In the genomic region with DNA sequence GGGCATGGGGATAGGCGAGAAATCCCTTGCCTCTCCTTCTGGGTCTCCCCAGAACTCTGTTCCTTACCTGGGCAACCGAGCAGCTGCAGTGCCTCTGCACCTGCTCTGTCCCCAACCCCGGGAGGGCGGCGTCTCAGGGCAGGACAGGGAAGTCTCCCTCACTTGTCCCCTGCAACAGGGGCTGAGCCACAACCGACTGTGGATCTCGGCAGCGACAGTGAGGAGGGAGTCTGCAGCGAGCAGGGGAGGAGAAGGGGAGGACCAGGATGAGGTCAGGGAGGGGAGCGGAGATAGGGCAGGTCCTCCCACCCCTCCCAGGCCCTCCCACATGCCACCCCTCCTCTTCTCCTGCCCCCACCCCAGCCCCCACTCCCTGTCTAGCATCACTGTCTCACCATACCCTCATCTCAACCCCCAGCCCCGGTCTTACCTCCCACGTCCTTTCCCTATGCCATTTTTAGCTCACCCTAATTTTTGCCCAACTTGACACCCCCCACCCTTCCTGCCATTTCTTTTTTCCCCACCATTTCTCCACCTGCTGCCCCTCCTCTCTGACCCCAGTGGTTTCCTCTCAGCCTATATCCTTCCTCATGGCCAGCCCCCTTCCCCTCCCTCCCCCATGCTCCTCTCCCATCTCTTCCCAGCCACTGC, we compare ENCODE assay signal across 12 cellular contexts. TPM values are rescaled to one million over a fixed set of nuclear protein-coding genes. Genes with fewer than 3 reads are reported as not detected.
DNase-seq lines count a peak whose midpoint lies in the region; ATAC-seq, FAIRE-seq and TF ChIP-seq lines count a peak whose summit lies in the region.
"Had no signal": no experiment of that assay in that cellular context is flagged by ENCODE, and none has a peak within 500 bp of the region (broad histone marks: within the 10 kb centered on the region; RNA-seq: fewer than 3 reads in every experiment).

A gene with protein sequence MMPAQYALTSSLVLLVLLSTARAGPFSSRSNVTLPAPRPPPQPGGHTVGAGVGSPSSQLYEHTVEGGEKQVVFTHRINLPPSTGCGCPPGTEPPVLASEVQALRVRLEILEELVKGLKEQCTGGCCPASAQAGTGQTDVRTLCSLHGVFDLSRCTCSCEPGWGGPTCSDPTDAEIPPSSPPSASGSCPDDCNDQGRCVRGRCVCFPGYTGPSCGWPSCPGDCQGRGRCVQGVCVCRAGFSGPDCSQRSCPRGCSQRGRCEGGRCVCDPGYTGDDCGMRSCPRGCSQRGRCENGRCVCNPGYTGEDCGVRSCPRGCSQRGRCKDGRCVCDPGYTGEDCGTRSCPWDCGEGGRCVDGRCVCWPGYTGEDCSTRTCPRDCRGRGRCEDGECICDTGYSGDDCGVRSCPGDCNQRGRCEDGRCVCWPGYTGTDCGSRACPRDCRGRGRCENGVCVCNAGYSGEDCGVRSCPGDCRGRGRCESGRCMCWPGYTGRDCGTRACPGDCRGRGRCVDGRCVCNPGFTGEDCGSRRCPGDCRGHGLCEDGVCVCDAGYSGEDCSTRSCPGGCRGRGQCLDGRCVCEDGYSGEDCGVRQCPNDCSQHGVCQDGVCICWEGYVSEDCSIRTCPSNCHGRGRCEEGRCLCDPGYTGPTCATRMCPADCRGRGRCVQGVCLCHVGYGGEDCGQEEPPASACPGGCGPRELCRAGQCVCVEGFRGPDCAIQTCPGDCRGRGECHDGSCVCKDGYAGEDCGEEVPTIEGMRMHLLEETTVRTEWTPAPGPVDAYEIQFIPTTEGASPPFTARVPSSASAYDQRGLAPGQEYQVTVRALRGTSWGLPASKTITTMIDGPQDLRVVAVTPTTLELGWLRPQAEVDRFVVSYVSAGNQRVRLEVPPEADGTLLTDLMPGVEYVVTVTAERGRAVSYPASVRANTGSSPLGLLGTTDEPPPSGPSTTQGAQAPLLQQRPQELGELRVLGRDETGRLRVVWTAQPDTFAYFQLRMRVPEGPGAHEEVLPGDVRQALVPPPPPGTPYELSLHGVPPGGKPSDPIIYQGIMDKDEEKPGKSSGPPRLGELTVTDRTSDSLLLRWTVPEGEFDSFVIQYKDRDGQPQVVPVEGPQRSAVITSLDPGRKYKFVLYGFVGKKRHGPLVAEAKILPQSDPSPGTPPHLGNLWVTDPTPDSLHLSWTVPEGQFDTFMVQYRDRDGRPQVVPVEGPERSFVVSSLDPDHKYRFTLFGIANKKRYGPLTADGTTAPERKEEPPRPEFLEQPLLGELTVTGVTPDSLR (N-terminal part only) (minus strand): TSS at position 225 of the 651 bp plus-strand sequence. CDS start 11,140 bp downstream, outside the sequence.

- peak; percentile 62 for DNase-seq in activated CD8-positive, alpha-beta memory T cell treated with anti-CD3 and anti-CD28 coated beads for 24 hours
- DNase-seq in activated CD8-positive, alpha-beta memory T cell treated with anti-CD3 and anti-CD28 coated beads, Interleukin-2, amount 50 U/mL, for 4 hours: no peak
- DNase-seq in H1 (ENCODE audit: low read depth in 1 of 2, low spot score in 2 of 2) (no peak), upper lobe of right lung (no peak), small intestine (no peak), LoVo (ENCODE audit: low spot score) (no peak)
- DNase-seq: activated CD4-positive, alpha-beta T cell treated with anti-CD3 and anti-CD28 coated beads, Interleukin-2, amount 50 U/mL, for 48 hours; NCI-H1048; stimulated activated CD4-positive, alpha-beta T cell treated with anti-CD3 and anti-CD28 coated beads, Interleukin-4, amount 100 ng/mL, for 24 hours had no signal

- H2AK5ac ChIP-seq in H1 (ENCODE audit: low read depth, low read length): no peak within 1 kb of the TSS

- no peaks in the 10 kb centered on the region for H3K79me2 ChIP-seq in H1 (ENCODE audit: control insufficient read depth in 1 of 2, insufficient read depth in 2 of 2, low read length in 2 of 2)

- peaks cover 0 to 11% (median 6%) of the 10 kb centered on the region in 4 experiments; a peak in 5 of 7 replicates for H3K27me3 ChIP-seq in H1 (replicated peaks in 1 of 4; ENCODE audit: control insufficient read depth in 3 of 4, extremely low read depth in 1 of 4, insufficient read depth in 3 of 4, low read length in 3 of 4)
- peaks cover 25% of the 10 kb centered on the region for H3K27me3 ChIP-seq in mucosa of stomach (ENCODE audit: control insufficient read depth, insufficient read depth, low read length)
- H3K27me3 ChIP-seq in upper lobe of right lung: no peaks in the 10 kb centered on the region
- no peaks in the 10 kb centered on the region for H3K27me3 ChIP-seq in small intestine (ENCODE audit: control insufficient read depth in 2 of 2, insufficient read depth in 2 of 2, low read length in 2 of 2)

- no peak within 1 kb of the TSS for H4K5ac ChIP-seq in H1 (ENCODE audit: insufficient read length, low read depth, low read length)

- H4K20me1 ChIP-seq in H1 (replicated peaks in 1 of 2; ENCODE audit: control insufficient read depth in 1 of 2, insufficient read depth in 2 of 2, low read length in 2 of 2): peaks cover 3 to 4% of the 10 kb centered on the region in 2 experiments

- no peak within 1 kb of the TSS; the same call in 1 of the 2 replicates for H4K8ac ChIP-seq in H1 (ENCODE audit: extremely low read depth, insufficient read depth, low read length)

- TF ChIP-seq POLR2A in H1 (IDR thresholded peaks at IDR 0.05; ENCODE audit: control extremely low read depth in 1 of 2, low read depth in 2 of 2, low read length in 2 of 2): no peak

- H3K9ac ChIP-seq in H1 (replicated peaks in 1 of 4; ENCODE audit: extremely low read depth in 1 of 4, low read depth in 3 of 4, low read length in 3 of 4) (no peak within 1 kb of the TSS), mucosa of stomach (ENCODE audit: low read length) (peak within 1 kb of the TSS; percentile 59)

- H3K4me3 ChIP-seq in H1 (ENCODE audit: extremely low read depth in 1 of 4, insufficient read depth in 2 of 4, low read depth in 3 of 4, low read length in 4 of 4): peak within 1 kb of the TSS in 3 of 4 experiments; percentile 5 to 9 (median 9); a peak in 4 of 8 replicates
- peak within 1 kb of the TSS; percentile 11 for H3K4me3 ChIP-seq in mucosa of stomach (ENCODE audit: low read length)
- H3K4me3 ChIP-seq in upper lobe of right lung: peak within 1 kb of the TSS; percentile 62
- no peak within 1 kb of the TSS for H3K4me3 ChIP-seq in small intestine (ENCODE audit: low read depth in 1 of 2, low read length in 2 of 2)

- H3K36me3 ChIP-seq in H1 (ENCODE audit: control insufficient read depth in 2 of 4, insufficient read depth in 4 of 4, low read length in 3 of 4) (no peaks in the 10 kb centered on the region), mucosa of stomach (ENCODE audit: control insufficient read depth, insufficient read depth, low read length) (no peaks in the 10 kb centered on the region), upper lobe of right lung (no peaks in the 10 kb centered on the region), small intestine (ENCODE audit: control insufficient read depth in 2 of 2, insufficient read depth in 2 of 2, low read length in 2 of 2) (no peaks in the 10 kb centered on the region)

- no peak for TF ChIP-seq EP300 in H1 (IDR thresholded peaks at IDR 0.05; ENCODE audit: borderline replicate concordance in 1 of 2, low read depth in 2 of 2, low read length in 2 of 2)

- peak within 1 kb of the TSS; percentile 4 to 55 for H3K4me2 ChIP-seq in H1 (ENCODE audit: insufficient read depth in 1 of 2, low read depth in 2 of 2, low read length in 2 of 2)

- no peak for TF ChIP-seq RAD21 in H1 (IDR thresholded peaks at IDR 0.05 in 1 of 2, conservative IDR thresholded peaks at IDR 0.05 in 1 of 2; ENCODE audit: low read depth in 2 of 2, low read length in 2 of 2)

- CTCF ChIA-PET in H1 (lab: Charles Lee; ENCODE audit: partially characterized antibody): interaction anchor here (0.6 to 6.0 kb wide), 7 partner anchors 9 to 918 kb away, joined by 3 to 49 read pairs (median 5); no protein-coding TSS in a partner anchor

- FAIRE-seq in H1 (lab: Jason Lieb, UNC) (no peak), small intestine (lab: Jason Lieb, UNC) (no peak)

- H2BK12ac ChIP-seq in H1 (ENCODE audit: low read depth, low read length): 0 out of 2 replicates have a peak within 1 kb of the TSS, but pooled peaks have one; percentile 50

- H3K9me3 ChIP-seq in H1 (ENCODE audit: insufficient read depth in 2 of 2, low read depth in 1 of 2, low read length in 1 of 2) (no peaks in the 10 kb centered on the region), mucosa of stomach (ENCODE audit: control insufficient read depth, low read length) (no peaks in the 10 kb centered on the region), upper lobe of right lung (no peaks in the 10 kb centered on the region), small intestine (ENCODE audit: control insufficient read depth, low read depth) (no peaks in the 10 kb centered on the region)

- ATAC-seq in upper lobe of right lung (peak; percentile 21), HG02885 (IDR thresholded peaks at IDR 0.05; ENCODE audit: poor library complexity, unreplicated experiment) (no peak)

- H4K91ac ChIP-seq in H1 (replicated peaks; ENCODE audit: insufficient read length, low read length): no peak within 1 kb of the TSS

- H3K4me1 ChIP-seq in H1 (replicated peaks in 1 of 4; ENCODE audit: control insufficient read depth in 3 of 4, insufficient read depth in 4 of 4, low read length in 3 of 4): peaks cover 2 to 15% (median 9%) of the 10 kb centered on the region in 4 experiments
- H3K4me1 ChIP-seq in mucosa of stomach (ENCODE audit: control insufficient read depth, insufficient read depth, low read length): peaks cover 41% of the 10 kb centered on the region
- peaks cover 56% of the 10 kb centered on the region for H3K4me1 ChIP-seq in upper lobe of right lung
- peaks cover 0 to 5% of the 10 kb centered on the region in 2 donors for H3K4me1 ChIP-seq in small intestine (ENCODE audit: control insufficient read depth in 2 of 2, insufficient read depth in 1 of 2, low read depth in 1 of 2, low read length in 1 of 2)

- intact Hi-C loops in upper lobe of right lung (cut with DNase I): no loop called here

- 35% methylated on average over 11 of the region's 12 CpGs; no CpG with 5 or more reads in 1 of the 2 experiments for WGBS in H1 (ENCODE audit: extremely low coverage in 1 of 2, insufficient coverage in 1 of 2, insufficient read length in 1 of 2, insufficient replicate concordance in 2 of 2, low coverage in 1 of 2, low lambda C conversion rate in 2 of 2, missing lambda C conversion rate in 1 of 2), 2 experiments
- 3 to 9% (median 7%) methylated on average over 7 to 12 of the region's 12 CpGs for WGBS in small intestine, 3 donors

- no peak within 1 kb of the TSS for H2BK20ac ChIP-seq in H1 (ENCODE audit: low read length)

- H2BK5ac ChIP-seq in H1 (ENCODE audit: low read depth, low read length): no peak within 1 kb of the TSS

- POLR2A ChIA-PET in H1 (lab: Charles Lee; ENCODE audit: partially characterized antibody): interaction anchor here (0.6 to 3.1 kb wide), 15 partner anchors 7 to 193 kb away, joined by 3 to 16 read pairs (median 4); partner anchors contain the start of genes ATF6B, EGFL8, GPSM3 and PRRT1

- 0 out of 2 replicates have a peak, but pooled peaks cover 2% of the 10 kb centered on the region for H3K23me2 ChIP-seq in H1 (ENCODE audit: low read depth, low read length)

- H2BK120ac ChIP-seq in H1 (replicated peaks; ENCODE audit: low read depth, low read length): no peak within 1 kb of the TSS

- no peak within 1 kb of the TSS for H3K27ac ChIP-seq in H1 (ENCODE audit: low read depth, low read length)
- peak within 1 kb of the TSS; percentile 84 for H3K27ac ChIP-seq in upper lobe of right lung
- H3K27ac ChIP-seq in small intestine (ENCODE audit: low read depth in 1 of 2, low read length in 1 of 2): peak within 1 kb of the TSS in 1 of 2 donors; percentile 75
- H3K27ac ChIP-seq: C4-2B had no signal

- H3K4ac ChIP-seq in H1 (replicated peaks; ENCODE audit: insufficient read length, low read depth, low read length): no peak within 1 kb of the TSS

- H3K79me1 ChIP-seq in H1 (ENCODE audit: low read depth, low read length): no peaks in the 10 kb centered on the region

- no peak within 1 kb of the TSS for H3K56ac ChIP-seq in H1 (replicated peaks; ENCODE audit: insufficient read length, low read depth, low read length)

- no peak within 1 kb of the TSS for H2AFZ ChIP-seq in H1 (ENCODE audit: low read length)

- H3K23ac ChIP-seq in H1 (ENCODE audit: insufficient read length): no peak within 1 kb of the TSS

- H3K18ac ChIP-seq in H1 (ENCODE audit: extremely low read depth, low read length): peak within 1 kb of the TSS; percentile 1; the same call in 1 of the 2 replicates

- no peak within 1 kb of the TSS for H2BK15ac ChIP-seq in H1 (ENCODE audit: low read length)

- no peak within 1 kb of the TSS for H3K14ac ChIP-seq in H1 (ENCODE audit: insufficient read length)

- TF ChIP-seq CTCF in H1 (IDR thresholded peaks at IDR 0.05; ENCODE audit: control extremely low read depth in 1 of 3, insufficient read depth in 1 of 3, low read depth in 1 of 3, low read length in 3 of 3) (no peak), upper lobe of right lung (IDR thresholded peaks at IDR 0.05) (no peak)

RNA-seq across cellular contexts. Expression of the gene that starts here (rescaled TPM):
- total RNA-seq in H1 (2021; fragmentation: NEBNext Ultra II Directional; extraction: Animal tissue kit (Norgen Biotek cat#: 25700)): 4.8 and 5.5 TPM in 2 replicates
- polyA plus RNA-seq in H1 (2011; rRNA removed): 3.1 and 6.5 TPM in 2 replicates
- 3.8 TPM for polyA plus RNA-seq in H1 (2011; cell fraction: cytosol; rRNA removed)
- 19.4 TPM for polyA plus RNA-seq in H1 (2011; cell fraction: nucleus; rRNA removed)
- 2.7 to 5.3 TPM (median 4.8 TPM) in 4 replicates for polyA plus RNA-seq in H1 (2012, experiment 1 of 2)
- polyA plus RNA-seq in H1 (2012, experiment 2 of 2): 2.0 TPM
- 2.0 TPM for polyA plus RNA-seq in H1 (2013, experiment 1 of 2)
- 2.4 TPM for polyA plus RNA-seq in H1 (2013, experiment 2 of 2)
- 2.6 and 3.6 TPM in 2 replicates for polyA minus RNA-seq in H1 (2011; rRNA and poly(A)+ RNA removed)
- polyA minus RNA-seq in H1 (2011; cell fraction: cytosol; rRNA and poly(A)+ RNA removed): 5.5 TPM
- polyA minus RNA-seq in H1 (2011; cell fraction: nucleus; rRNA and poly(A)+ RNA removed): 7.9 TPM
- total RNA-seq in upper lobe of right lung: 162 TPM
- 10 to 100 TPM in 1 of 3 donors, 1 to 10 TPM in 2; 1.8 to 38.7 (median 2.4) TPM for polyA plus RNA-seq in small intestine

Comparison
In these comparisons a context has a peak if more than half of its experiments do, and no peak if none do; other contexts are left out.
1. RNA of the gene that starts here (total RNA-seq): 162 TPM in upper lobe of right lung (single experiment); 4.8 to 5.5 TPM in H1; every median in the first group is over 10 times any median in the second.
2. H3K4me3 ChIP-seq: peak in H1 (3 of 4), mucosa of stomach (single experiment) and upper lobe of right lung (single experiment); none in small intestine (0 of 2).